19 cellular contexts compared by ENCODE assay signal in genomic region chr4:182554736-182555135, GRCh38.
DNase-seq lines count a peak whose midpoint lies in the region; ATAC-seq and TF ChIP-seq lines count a peak whose summit lies in the region.
"Had no signal": no experiment of that assay in that cellular context is flagged by ENCODE, and none has a peak within 500 bp of the region (broad histone marks: within the 10 kb centered on the region; RNA-seq: fewer than 3 reads in every experiment).

No MANE protein-coding gene starts in this region.

- H3K27me3 Mint-ChIP-seq in endodermal cell (ENCODE audit: insufficient read depth) = no peaks in the 10 kb centered on the region
- H3K27me3 Mint-ChIP-seq in CD8-positive, alpha-beta T cell (ENCODE audit: low read depth) = peaks cover 8% of the 10 kb centered on the region
- no peaks in the 10 kb centered on the region for H3K27me3 Mint-ChIP-seq in progenitor cell of endocrine pancreas

- H3K4me1 Mint-ChIP-seq in endodermal cell (peaks cover 55% of the 10 kb centered on the region), progenitor cell of endocrine pancreas (ENCODE audit: low read depth) (peaks cover 3% of the 10 kb centered on the region)
- H3K4me1 Mint-ChIP-seq in CD8-positive, alpha-beta T cell (ENCODE audit: low read depth) = no peaks in the 10 kb centered on the region

- H3K4me1 ChIP-seq in ACC112 (ENCODE audit: control insufficient read depth, insufficient read depth, low read length, unreplicated experiment) (no peaks in the 10 kb centered on the region), endodermal cell (ENCODE audit: control insufficient read depth, insufficient read depth, low read length) (peaks cover 13% of the 10 kb centered on the region), muscle layer of duodenum (ENCODE audit: control insufficient read depth in 1 of 2, insufficient read depth in 2 of 2, low read length in 2 of 2) (peaks cover 0 to 5% of the 10 kb centered on the region in 2 donors)
- H3K4me1 ChIP-seq in CD8-positive, alpha-beta T cell (ENCODE audit: insufficient read depth, low read length) = no peaks in the 10 kb centered on the region
- H3K4me1 ChIP-seq: ascending aorta, transverse colon had no signal

- H3K27ac ChIP-seq in ACC112 (ENCODE audit: low read depth, low read length) = no peak overlapping the region
- H3K27ac ChIP-seq in endodermal cell (ENCODE audit: low read depth, low read length) = peak overlapping the region; percentile 26
- no peak overlapping the region for H3K27ac ChIP-seq in muscle layer of duodenum (ENCODE audit: low read length)
- no peak overlapping the region for H3K27ac ChIP-seq in CD8-positive, alpha-beta T cell (ENCODE audit: low read depth, low read length)
- peak overlapping the region in 1 of 59 donors; percentile 3 for H3K27ac ChIP-seq in dorsolateral prefrontal cortex
- H3K27ac ChIP-seq: ascending aorta had no signal

- no peak overlapping the region for H3K9ac ChIP-seq in endodermal cell (ENCODE audit: extremely low read depth, low read length, poor library complexity, severe bottlenecking)

- H3K4me3 ChIP-seq in ACC112 (ENCODE audit: low read depth, low read length) (peak overlapping the region; percentile 69), endodermal cell (ENCODE audit: low read length) (no peak overlapping the region), muscle layer of duodenum (ENCODE audit: low read depth in 1 of 2, low read length in 2 of 2) (peak overlapping the region; percentile 9 to 30), dorsolateral prefrontal cortex (peak overlapping the region in 6 of 59 donors; percentile 3 to 21 (median 12))
- H3K4me3 ChIP-seq in CD8-positive, alpha-beta T cell (ENCODE audit: low read depth, low read length) = no peak overlapping the region

- no peak for TF ChIP-seq CTCF in endodermal cell (conservative IDR thresholded peaks at IDR 0.05)
- no peak for TF ChIP-seq CTCF in CD8-positive, alpha-beta T cell (IDR thresholded peaks at IDR 0.05)
- TF ChIP-seq CTCF in progenitor cell of endocrine pancreas (IDR thresholded peaks at IDR 0.05; ENCODE audit: unreplicated experiment) = no peak
- no peak for TF ChIP-seq CTCF in dorsolateral prefrontal cortex (IDR thresholded peaks at IDR 0.05 in 54 of 56, conservative IDR thresholded peaks at IDR 0.05 in 2 of 56; ENCODE audit: low read depth in 1 of 56, partially characterized antibody in 56 of 56)

- CTCF ChIA-PET in CD8-positive, alpha-beta T cell (lab: Charles Lee) = no interaction called here

- peak overlapping the region; percentile 46 for H3K27ac Mint-ChIP-seq in endodermal cell
- no peak overlapping the region for H3K27ac Mint-ChIP-seq in CD8-positive, alpha-beta T cell
- H3K27ac Mint-ChIP-seq in progenitor cell of endocrine pancreas = no peak overlapping the region

- H3K27me3 ChIP-seq in ACC112 (ENCODE audit: insufficient read depth, low read length) = no peaks in the 10 kb centered on the region
- H3K27me3 ChIP-seq in endodermal cell (ENCODE audit: control insufficient read depth, insufficient read depth, low read length, poor library complexity, severe bottlenecking) = no peaks in the 10 kb centered on the region
- H3K27me3 ChIP-seq in muscle layer of duodenum (ENCODE audit: low read depth, low read length) = no peaks in the 10 kb centered on the region
- no peaks in the 10 kb centered on the region for H3K27me3 ChIP-seq in CD8-positive, alpha-beta T cell (ENCODE audit: insufficient read depth, low read length)
- peaks cover 0 to 13% (median 0%) of the 10 kb centered on the region in 45 donors for H3K27me3 ChIP-seq in dorsolateral prefrontal cortex
- H3K27me3 ChIP-seq: ascending aorta, transverse colon had no signal

- POLR2A ChIA-PET in CD8-positive, alpha-beta T cell (lab: Charles Lee) = no interaction called here

- no peaks in the 10 kb centered on the region for H3K36me3 Mint-ChIP-seq in endodermal cell (ENCODE audit: low read depth)
- no peaks in the 10 kb centered on the region for H3K36me3 Mint-ChIP-seq in CD8-positive, alpha-beta T cell
- no peaks in the 10 kb centered on the region for H3K36me3 Mint-ChIP-seq in progenitor cell of endocrine pancreas (ENCODE audit: insufficient read depth)

- ATAC-seq in CD8-positive, alpha-beta T cell = no peak
- ATAC-seq in GM18873 (IDR thresholded peaks at IDR 0.05; ENCODE audit: low FRiP score, unreplicated experiment) = no peak
- ATAC-seq: activated CD4-positive, CD25-positive, alpha-beta regulatory T cell treated with anti-CD3 and anti-CD28 coated beads, Interleukin-2, amount 50 U/mL, for 24 hours; sciatic nerve had no signal

- H2AFZ ChIP-seq in ACC112 (ENCODE audit: low read length, unreplicated experiment) = peak overlapping the region; percentile 48

- WGBS in endodermal cell (ENCODE audit: insufficient coverage in 1 of 2, insufficient read length in 1 of 2), 2 experiments = 84 to 100% methylated on average over 1 to 7 of the region's 7 CpGs

- no peaks in the 10 kb centered on the region for H3K36me3 ChIP-seq in ACC112 (ENCODE audit: insufficient read depth, low read length)
- H3K36me3 ChIP-seq in endodermal cell (ENCODE audit: control insufficient read depth, insufficient read depth, low read length) = no peaks in the 10 kb centered on the region
- H3K36me3 ChIP-seq in muscle layer of duodenum (ENCODE audit: control insufficient read depth in 1 of 2, insufficient read depth in 2 of 2, low read length in 2 of 2) = no peaks in the 10 kb centered on the region
- no peaks in the 10 kb centered on the region for H3K36me3 ChIP-seq in CD8-positive, alpha-beta T cell (ENCODE audit: insufficient read depth, low read length)
- H3K36me3 ChIP-seq: ascending aorta, transverse colon had no signal

- H3K9me3 ChIP-seq in endodermal cell (ENCODE audit: control insufficient read depth, low read length) (no peaks in the 10 kb centered on the region), muscle layer of duodenum (ENCODE audit: control insufficient read depth in 1 of 2, low read length in 2 of 2) (no peaks in the 10 kb centered on the region)
- H3K9me3 ChIP-seq in CD8-positive, alpha-beta T cell (ENCODE audit: low read length) = no peaks in the 10 kb centered on the region
- H3K9me3 ChIP-seq: ascending aorta, transverse colon had no signal

- H3K4me3 Mint-ChIP-seq in endodermal cell = no peak overlapping the region
- no peak overlapping the region for H3K4me3 Mint-ChIP-seq in CD8-positive, alpha-beta T cell
- H3K4me3 Mint-ChIP-seq in progenitor cell of endocrine pancreas (ENCODE audit: low read depth) = no peak overlapping the region

- H3K79me2 ChIP-seq in ACC112 (ENCODE audit: control insufficient read depth, insufficient read depth, low read length, unreplicated experiment) = no peaks in the 10 kb centered on the region

- DNase-seq in LHCN-M2 (ENCODE audit: low read depth) = peak; percentile 35
- DNase-seq in endodermal cell = no peak
- DNase-seq in CD8-positive, alpha-beta T cell = no peak
- no peak for DNase-seq in progenitor cell of endocrine pancreas (ENCODE audit: low spot score, unreplicated experiment)
- no peak for DNase-seq in dorsolateral prefrontal cortex
- DNase-seq: ACHN, activated gamma-delta T cell, foreskin fibroblast, NCI-H1105, NCI-H2171 treated with DMSO at 0.1 percent for 48 hours, Right ventricle myocardium superior, T-helper 2 cell, transverse colon had no signal

- H3K9me3 Mint-ChIP-seq in endodermal cell (no peaks in the 10 kb centered on the region), progenitor cell of endocrine pancreas (ENCODE audit: low read depth) (no peaks in the 10 kb centered on the region)
- no peaks in the 10 kb centered on the region for H3K9me3 Mint-ChIP-seq in CD8-positive, alpha-beta T cell

- intact Hi-C loops in CD8-positive, alpha-beta T cell (cut with DNase I, micrococcal nuclease) = no loop called here
- intact Hi-C loops in dorsolateral prefrontal cortex (cut with DNase I) = no loop called here

Comparison
In these comparisons a context has a peak if more than half of its experiments do, and no peak if none do; other contexts are left out.
1. H3K4me3 ChIP-seq: peak in ACC112 (single experiment) and muscle layer of duodenum (2 of 2); none in endodermal cell (single experiment) and CD8-positive, alpha-beta T cell (single experiment).